In genomic region chrY:24578488-24578887, GRCh38 we compare ENCODE assay signal across 4 cellular contexts. TPM values are rescaled to one million over a fixed set of nuclear protein-coding genes. Genes with fewer than 3 reads are reported as not detected.
"Had no signal": no experiment of that assay in that cellular context is flagged by ENCODE, and none has a peak within 500 bp of the region (broad histone marks: within the 10 kb centered on the region; RNA-seq: fewer than 3 reads in every experiment).

No MANE protein-coding gene starts in this region.

RNA-seq across cellular contexts. Expression of gene BPY2B, which starts 39.3 kb away (rescaled TPM):
- total RNA-seq: LHCN-M2, M059J, MCF 10A, NCI-H460 had no signal
